Comparison of ENCODE assay signal across 1 cellular context in the genomic region with DNA sequence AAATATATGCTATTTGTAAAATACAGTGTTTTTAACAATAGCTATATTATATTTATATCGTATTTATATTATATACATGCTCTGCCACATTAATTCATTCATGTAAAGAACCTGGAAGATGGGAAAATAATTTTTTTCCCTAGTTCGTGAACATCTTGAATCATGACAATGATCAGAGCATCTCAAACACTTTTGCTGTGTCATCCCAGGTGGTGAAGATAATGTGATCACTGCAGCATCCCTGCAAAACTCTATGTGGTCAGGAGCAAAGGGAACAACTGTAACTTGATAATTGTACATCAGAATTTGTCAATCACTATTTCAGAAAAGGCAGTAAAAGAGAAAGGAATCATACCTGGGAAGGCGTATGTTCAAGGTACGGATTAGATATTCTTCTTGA.
TF ChIP-seq lines count a peak whose summit lies in the region.

No MANE protein-coding gene starts in this region.

TF ChIP-seq in K562, 482 proteins besides CTCF, POLR2A, EP300 and RAD21 (continued from another document and continues in another):
- TF ChIP-seq, protein P1, sequence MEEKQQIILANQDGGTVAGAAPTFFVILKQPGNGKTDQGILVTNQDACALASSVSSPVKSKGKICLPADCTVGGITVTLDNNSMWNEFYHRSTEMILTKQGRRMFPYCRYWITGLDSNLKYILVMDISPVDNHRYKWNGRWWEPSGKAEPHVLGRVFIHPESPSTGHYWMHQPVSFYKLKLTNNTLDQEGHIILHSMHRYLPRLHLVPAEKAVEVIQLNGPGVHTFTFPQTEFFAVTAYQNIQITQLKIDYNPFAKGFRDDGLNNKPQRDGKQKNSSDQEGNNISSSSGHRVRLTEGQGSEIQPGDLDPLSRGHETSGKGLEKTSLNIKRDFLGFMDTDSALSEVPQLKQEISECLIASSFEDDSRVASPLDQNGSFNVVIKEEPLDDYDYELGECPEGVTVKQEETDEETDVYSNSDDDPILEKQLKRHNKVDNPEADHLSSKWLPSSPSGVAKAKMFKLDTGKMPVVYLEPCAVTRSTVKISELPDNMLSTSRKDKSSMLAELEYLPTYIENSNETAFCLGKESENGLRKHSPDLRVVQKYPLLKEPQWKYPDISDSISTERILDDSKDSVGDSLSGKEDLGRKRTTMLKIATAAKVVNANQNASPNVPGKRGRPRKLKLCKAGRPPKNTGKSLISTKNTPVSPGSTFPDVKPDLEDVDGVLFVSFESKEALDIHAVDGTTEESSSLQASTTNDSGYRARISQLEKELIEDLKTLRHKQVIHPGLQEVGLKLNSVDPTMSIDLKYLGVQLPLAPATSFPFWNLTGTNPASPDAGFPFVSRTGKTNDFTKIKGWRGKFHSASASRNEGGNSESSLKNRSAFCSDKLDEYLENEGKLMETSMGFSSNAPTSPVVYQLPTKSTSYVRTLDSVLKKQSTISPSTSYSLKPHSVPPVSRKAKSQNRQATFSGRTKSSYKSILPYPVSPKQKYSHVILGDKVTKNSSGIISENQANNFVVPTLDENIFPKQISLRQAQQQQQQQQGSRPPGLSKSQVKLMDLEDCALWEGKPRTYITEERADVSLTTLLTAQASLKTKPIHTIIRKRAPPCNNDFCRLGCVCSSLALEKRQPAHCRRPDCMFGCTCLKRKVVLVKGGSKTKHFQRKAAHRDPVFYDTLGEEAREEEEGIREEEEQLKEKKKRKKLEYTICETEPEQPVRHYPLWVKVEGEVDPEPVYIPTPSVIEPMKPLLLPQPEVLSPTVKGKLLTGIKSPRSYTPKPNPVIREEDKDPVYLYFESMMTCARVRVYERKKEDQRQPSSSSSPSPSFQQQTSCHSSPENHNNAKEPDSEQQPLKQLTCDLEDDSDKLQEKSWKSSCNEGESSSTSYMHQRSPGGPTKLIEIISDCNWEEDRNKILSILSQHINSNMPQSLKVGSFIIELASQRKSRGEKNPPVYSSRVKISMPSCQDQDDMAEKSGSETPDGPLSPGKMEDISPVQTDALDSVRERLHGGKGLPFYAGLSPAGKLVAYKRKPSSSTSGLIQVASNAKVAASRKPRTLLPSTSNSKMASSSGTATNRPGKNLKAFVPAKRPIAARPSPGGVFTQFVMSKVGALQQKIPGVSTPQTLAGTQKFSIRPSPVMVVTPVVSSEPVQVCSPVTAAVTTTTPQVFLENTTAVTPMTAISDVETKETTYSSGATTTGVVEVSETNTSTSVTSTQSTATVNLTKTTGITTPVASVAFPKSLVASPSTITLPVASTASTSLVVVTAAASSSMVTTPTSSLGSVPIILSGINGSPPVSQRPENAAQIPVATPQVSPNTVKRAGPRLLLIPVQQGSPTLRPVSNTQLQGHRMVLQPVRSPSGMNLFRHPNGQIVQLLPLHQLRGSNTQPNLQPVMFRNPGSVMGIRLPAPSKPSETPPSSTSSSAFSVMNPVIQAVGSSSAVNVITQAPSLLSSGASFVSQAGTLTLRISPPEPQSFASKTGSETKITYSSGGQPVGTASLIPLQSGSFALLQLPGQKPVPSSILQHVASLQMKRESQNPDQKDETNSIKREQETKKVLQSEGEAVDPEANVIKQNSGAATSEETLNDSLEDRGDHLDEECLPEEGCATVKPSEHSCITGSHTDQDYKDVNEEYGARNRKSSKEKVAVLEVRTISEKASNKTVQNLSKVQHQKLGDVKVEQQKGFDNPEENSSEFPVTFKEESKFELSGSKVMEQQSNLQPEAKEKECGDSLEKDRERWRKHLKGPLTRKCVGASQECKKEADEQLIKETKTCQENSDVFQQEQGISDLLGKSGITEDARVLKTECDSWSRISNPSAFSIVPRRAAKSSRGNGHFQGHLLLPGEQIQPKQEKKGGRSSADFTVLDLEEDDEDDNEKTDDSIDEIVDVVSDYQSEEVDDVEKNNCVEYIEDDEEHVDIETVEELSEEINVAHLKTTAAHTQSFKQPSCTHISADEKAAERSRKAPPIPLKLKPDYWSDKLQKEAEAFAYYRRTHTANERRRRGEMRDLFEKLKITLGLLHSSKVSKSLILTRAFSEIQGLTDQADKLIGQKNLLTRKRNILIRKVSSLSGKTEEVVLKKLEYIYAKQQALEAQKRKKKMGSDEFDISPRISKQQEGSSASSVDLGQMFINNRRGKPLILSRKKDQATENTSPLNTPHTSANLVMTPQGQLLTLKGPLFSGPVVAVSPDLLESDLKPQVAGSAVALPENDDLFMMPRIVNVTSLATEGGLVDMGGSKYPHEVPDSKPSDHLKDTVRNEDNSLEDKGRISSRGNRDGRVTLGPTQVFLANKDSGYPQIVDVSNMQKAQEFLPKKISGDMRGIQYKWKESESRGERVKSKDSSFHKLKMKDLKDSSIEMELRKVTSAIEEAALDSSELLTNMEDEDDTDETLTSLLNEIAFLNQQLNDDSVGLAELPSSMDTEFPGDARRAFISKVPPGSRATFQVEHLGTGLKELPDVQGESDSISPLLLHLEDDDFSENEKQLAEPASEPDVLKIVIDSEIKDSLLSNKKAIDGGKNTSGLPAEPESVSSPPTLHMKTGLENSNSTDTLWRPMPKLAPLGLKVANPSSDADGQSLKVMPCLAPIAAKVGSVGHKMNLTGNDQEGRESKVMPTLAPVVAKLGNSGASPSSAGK (IDR thresholded peaks at IDR 0.05), result no peak
- TF ChIP-seq CSDE1 (IDR thresholded peaks at IDR 0.05) (no peak), PTTG1 (tag; IDR thresholded peaks at IDR 0.05; ENCODE audit: low read depth) (no peak), PRMT5 (CRISPR knock-in tag; IDR thresholded peaks at IDR 0.05) (no peak), MECOM (CRISPR knock-in tag; IDR thresholded peaks at IDR 0.05) (peak; percentile 64), RBBP5 (IDR thresholded peaks at IDR 0.05; ENCODE audit: borderline replicate concordance, insufficient read depth, low read length, poor library complexity, severe bottlenecking) (no peak), ETS2 (tag; IDR thresholded peaks at IDR 0.05; ENCODE audit: borderline replicate concordance, poor library complexity, severe bottlenecking) (no peak), NCOA1 (IDR thresholded peaks at IDR 0.05; ENCODE audit: low read depth) (no peak), ZNF696 (CRISPR knock-in tag; conservative IDR thresholded peaks at IDR 0.05) (no peak), BRCA1 (IDR thresholded peaks at IDR 0.05) (no peak), BRCA1 (CRISPR knock-in tag; IDR thresholded peaks at IDR 0.05) (no peak), SP2 (IDR thresholded peaks at IDR 0.05; ENCODE audit: extremely low read depth, low read depth, low read length, poor library complexity, severe bottlenecking) (no peak), PHF20 (IDR thresholded peaks at IDR 0.05; ENCODE audit: partially characterized antibody) (no peak), CBX2 (IDR thresholded peaks at IDR 0.05; ENCODE audit: insufficient read depth, low read length, poor library complexity, severe bottlenecking) (no peak), ZNF778 (CRISPR knock-in tag; IDR thresholded peaks at IDR 0.05) (no peak), HSF4 (CRISPR knock-in tag; IDR thresholded peaks at IDR 0.05; ENCODE audit: borderline replicate concordance) (no peak), ZNF316 (IDR thresholded peaks at IDR 0.05) (peak; percentile 82), MTA1 (IDR thresholded peaks at IDR 0.05; ENCODE audit: borderline replicate concordance) (no peak), GTF2E2 (tag; IDR thresholded peaks at IDR 0.05) (no peak), RBM17 (IDR thresholded peaks at IDR 0.05; ENCODE audit: borderline replicate concordance, low read depth, low read length) (no peak), FOXM1 (IDR thresholded peaks at IDR 0.05; ENCODE audit: low read depth) (no peak), FOXM1 (CRISPR knock-in tag; IDR thresholded peaks at IDR 0.05; ENCODE audit: low read depth) (no peak), MAFK (IDR thresholded peaks at IDR 0.05; ENCODE audit: low read length) (peak; percentile 89), NFE2 (IDR thresholded peaks at IDR 0.05; ENCODE audit: low read depth) (peak; percentile 98), RAD51 (IDR thresholded peaks at IDR 0.05; ENCODE audit: borderline replicate concordance, low read depth) (no peak), TBL1XR1 (IDR thresholded peaks at IDR 0.05; ENCODE audit: low read length in 2 of 2) (no peak), ZNF699 (CRISPR knock-in tag; IDR thresholded peaks at IDR 0.05; ENCODE audit: insufficient replicate concordance) (no peak), NRF1 (conservative IDR thresholded peaks at IDR 0.05 in 1 of 2, IDR thresholded peaks at IDR 0.05 in 1 of 2) (no peak), SLC30A9 (CRISPR knock-in tag; IDR thresholded peaks at IDR 0.05) (no peak), ZKSCAN8 (CRISPR knock-in tag; IDR thresholded peaks at IDR 0.05) (no peak), ZNF174 (CRISPR knock-in tag; IDR thresholded peaks at IDR 0.05) (no peak), DDX20 (tag; IDR thresholded peaks at IDR 0.05; ENCODE audit: low read depth) (no peak), NCOA4 (IDR thresholded peaks at IDR 0.05; ENCODE audit: partially characterized antibody) (no peak), JUNB (CRISPR knock-in tag; conservative IDR thresholded peaks at IDR 0.05) (no peak), ZNF668 (CRISPR knock-in tag; IDR thresholded peaks at IDR 0.05) (no peak), CXXC5 (CRISPR knock-in tag; IDR thresholded peaks at IDR 0.05) (no peak), ARID1B (IDR thresholded peaks at IDR 0.05) (peak; percentile 82), CBFA2T3 (IDR thresholded peaks at IDR 0.05) (peak; percentile 76), GTF2F1 (IDR thresholded peaks at IDR 0.05; ENCODE audit: low read depth, low read length) (no peak), FOXA1 (IDR thresholded peaks at IDR 0.05; ENCODE audit: borderline replicate concordance) (no peak), C11orf30 (IDR thresholded peaks at IDR 0.05; ENCODE audit: low read depth) (peak; percentile 86)
- TF ChIP-seq, protein P2, sequence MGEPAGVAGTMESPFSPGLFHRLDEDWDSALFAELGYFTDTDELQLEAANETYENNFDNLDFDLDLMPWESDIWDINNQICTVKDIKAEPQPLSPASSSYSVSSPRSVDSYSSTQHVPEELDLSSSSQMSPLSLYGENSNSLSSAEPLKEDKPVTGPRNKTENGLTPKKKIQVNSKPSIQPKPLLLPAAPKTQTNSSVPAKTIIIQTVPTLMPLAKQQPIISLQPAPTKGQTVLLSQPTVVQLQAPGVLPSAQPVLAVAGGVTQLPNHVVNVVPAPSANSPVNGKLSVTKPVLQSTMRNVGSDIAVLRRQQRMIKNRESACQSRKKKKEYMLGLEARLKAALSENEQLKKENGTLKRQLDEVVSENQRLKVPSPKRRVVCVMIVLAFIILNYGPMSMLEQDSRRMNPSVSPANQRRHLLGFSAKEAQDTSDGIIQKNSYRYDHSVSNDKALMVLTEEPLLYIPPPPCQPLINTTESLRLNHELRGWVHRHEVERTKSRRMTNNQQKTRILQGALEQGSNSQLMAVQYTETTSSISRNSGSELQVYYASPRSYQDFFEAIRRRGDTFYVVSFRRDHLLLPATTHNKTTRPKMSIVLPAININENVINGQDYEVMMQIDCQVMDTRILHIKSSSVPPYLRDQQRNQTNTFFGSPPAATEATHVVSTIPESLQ (CRISPR knock-in tag; IDR thresholded peaks at IDR 0.05), result no peak
- TF ChIP-seq, protein P3, sequence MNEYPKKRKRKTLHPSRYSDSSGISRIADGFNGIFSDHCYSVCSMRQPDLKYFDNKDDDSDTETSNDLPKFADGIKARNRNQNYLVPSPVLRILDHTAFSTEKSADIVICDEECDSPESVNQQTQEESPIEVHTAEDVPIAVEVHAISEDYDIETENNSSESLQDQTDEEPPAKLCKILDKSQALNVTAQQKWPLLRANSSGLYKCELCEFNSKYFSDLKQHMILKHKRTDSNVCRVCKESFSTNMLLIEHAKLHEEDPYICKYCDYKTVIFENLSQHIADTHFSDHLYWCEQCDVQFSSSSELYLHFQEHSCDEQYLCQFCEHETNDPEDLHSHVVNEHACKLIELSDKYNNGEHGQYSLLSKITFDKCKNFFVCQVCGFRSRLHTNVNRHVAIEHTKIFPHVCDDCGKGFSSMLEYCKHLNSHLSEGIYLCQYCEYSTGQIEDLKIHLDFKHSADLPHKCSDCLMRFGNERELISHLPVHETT (CRISPR knock-in tag; conservative IDR thresholded peaks at IDR 0.05 in 1 of 2, IDR thresholded peaks at IDR 0.05 in 1 of 2), result no peak
- TF ChIP-seq, protein P4, sequence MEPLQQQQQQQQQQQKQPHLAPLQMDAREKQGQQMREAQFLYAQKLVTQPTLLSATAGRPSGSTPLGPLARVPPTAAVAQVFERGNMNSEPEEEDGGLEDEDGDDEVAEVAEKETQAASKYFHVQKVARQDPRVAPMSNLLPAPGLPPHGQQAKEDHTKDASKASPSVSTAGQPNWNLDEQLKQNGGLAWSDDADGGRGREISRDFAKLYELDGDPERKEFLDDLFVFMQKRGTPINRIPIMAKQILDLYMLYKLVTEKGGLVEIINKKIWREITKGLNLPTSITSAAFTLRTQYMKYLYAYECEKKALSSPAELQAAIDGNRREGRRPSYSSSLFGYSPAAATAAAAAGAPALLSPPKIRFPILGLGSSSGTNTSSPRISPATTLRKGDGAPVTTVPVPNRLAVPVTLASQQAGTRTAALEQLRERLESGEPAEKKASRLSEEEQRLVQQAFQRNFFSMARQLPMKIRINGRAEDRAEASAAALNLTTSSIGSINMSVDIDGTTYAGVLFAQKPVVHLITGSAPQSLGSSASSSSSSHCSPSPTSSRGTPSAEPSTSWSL (CRISPR knock-in tag; IDR thresholded peaks at IDR 0.05; ENCODE audit: borderline replicate concordance), result no peak
- TF ChIP-seq, protein P5, sequence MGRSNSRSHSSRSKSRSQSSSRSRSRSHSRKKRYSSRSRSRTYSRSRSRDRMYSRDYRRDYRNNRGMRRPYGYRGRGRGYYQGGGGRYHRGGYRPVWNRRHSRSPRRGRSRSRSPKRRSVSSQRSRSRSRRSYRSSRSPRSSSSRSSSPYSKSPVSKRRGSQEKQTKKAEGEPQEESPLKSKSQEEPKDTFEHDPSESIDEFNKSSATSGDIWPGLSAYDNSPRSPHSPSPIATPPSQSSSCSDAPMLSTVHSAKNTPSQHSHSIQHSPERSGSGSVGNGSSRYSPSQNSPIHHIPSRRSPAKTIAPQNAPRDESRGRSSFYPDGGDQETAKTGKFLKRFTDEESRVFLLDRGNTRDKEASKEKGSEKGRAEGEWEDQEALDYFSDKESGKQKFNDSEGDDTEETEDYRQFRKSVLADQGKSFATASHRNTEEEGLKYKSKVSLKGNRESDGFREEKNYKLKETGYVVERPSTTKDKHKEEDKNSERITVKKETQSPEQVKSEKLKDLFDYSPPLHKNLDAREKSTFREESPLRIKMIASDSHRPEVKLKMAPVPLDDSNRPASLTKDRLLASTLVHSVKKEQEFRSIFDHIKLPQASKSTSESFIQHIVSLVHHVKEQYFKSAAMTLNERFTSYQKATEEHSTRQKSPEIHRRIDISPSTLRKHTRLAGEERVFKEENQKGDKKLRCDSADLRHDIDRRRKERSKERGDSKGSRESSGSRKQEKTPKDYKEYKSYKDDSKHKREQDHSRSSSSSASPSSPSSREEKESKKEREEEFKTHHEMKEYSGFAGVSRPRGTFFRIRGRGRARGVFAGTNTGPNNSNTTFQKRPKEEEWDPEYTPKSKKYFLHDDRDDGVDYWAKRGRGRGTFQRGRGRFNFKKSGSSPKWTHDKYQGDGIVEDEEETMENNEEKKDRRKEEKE (IDR thresholded peaks at IDR 0.05; ENCODE audit: borderline replicate concordance in 1 of 2, control insufficient read depth in 1 of 2, low read depth in 2 of 2, low read length in 1 of 2), result no peak
- TF ChIP-seq, protein P6, sequence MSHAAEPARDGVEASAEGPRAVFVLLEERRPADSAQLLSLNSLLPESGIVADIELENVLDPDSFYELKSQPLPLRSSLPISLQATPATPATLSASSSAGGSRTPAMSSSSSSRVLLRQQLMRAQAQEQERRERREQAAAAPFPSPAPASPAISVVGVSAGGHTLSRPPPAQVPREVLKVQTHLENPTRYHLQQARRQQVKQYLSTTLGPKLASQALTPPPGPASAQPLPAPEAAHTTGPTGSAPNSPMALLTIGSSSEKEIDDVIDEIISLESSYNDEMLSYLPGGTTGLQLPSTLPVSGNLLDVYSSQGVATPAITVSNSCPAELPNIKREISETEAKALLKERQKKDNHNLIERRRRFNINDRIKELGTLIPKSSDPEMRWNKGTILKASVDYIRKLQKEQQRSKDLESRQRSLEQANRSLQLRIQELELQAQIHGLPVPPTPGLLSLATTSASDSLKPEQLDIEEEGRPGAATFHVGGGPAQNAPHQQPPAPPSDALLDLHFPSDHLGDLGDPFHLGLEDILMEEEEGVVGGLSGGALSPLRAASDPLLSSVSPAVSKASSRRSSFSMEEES (CRISPR knock-in tag; IDR thresholded peaks at IDR 0.05), result no peak
